In genomic region chr3:114274929-114275328, GRCh38 we compare ENCODE assay signal across 17 cellular contexts. TPM values are rescaled to one million over a fixed set of nuclear protein-coding genes. Genes with fewer than 3 reads are reported as not detected.
DNase-seq lines count a peak whose midpoint lies in the region; ATAC-seq and TF ChIP-seq lines count a peak whose summit lies in the region.
"Had no signal": no experiment of that assay in that cellular context is flagged by ENCODE, and none has a peak within 500 bp of the region (broad histone marks: within the 10 kb centered on the region; RNA-seq: fewer than 3 reads in every experiment).

No MANE protein-coding gene starts in this region.

- DNase-seq in activated CD4-positive, alpha-beta T cell treated with anti-CD3 and anti-CD28 coated beads for 36 hours = peak; percentile 20
- DNase-seq in activated CD4-positive, alpha-beta T cell treated with anti-CD3 and anti-CD28 coated beads for 1 hour = no peak
- DNase-seq in NB4 (ENCODE audit: low read depth) = peak; percentile 19
- peak; percentile 55 for DNase-seq in epithelial cell of esophagus (ENCODE audit: low read depth)
- DNase-seq in natural killer cell treated with Interleukin-12 subunit alpha and Interleukin-12 subunit beta and Interleukin-15 and Interleukin-18, amount 100 ng/mL, for 72 hours (ENCODE audit: low spot score) = no peak
- no peak for DNase-seq in retina
- no peak for DNase-seq in uterus
- DNase-seq: activated CD4-positive, alpha-beta T cell treated with anti-CD3 and anti-CD28 coated beads, Interleukin-2, amount 50 U/mL, for 4 hours; activated gamma-delta T cell treated with Interleukin-2 at 50 U/mL for 16 hours; esophagus squamous epithelium; NCI-H1436 treated with DMSO at 0.1 percent for 48 hours; NCI-H446; Peyer's patch; T-helper 1 cell; trophoblast cell had no signal

- no peaks in the 10 kb centered on the region for H3K4me1 ChIP-seq in uterus
- H3K4me1 ChIP-seq: esophagus squamous epithelium, Peyer's patch had no signal

- TF ChIP-seq POLR2A in NB4 (IDR thresholded peaks at IDR 0.05; ENCODE audit: extremely low read depth, insufficient read length) = no peak
- TF ChIP-seq POLR2A in uterus (IDR thresholded peaks at IDR 0.05) = no peak

- CTCF ChIA-PET in activated CD4-positive, alpha-beta T cell treated with anti-CD3 and anti-CD28 coated beads for 36 hours (lab: Charles Lee) = interaction anchor here (0.6 to 1.5 kb wide), 3 partner anchors 16 to 129 kb away, joined by 3 to 5 read pairs (median 3); no protein-coding TSS in a partner anchor

- POLR2A ChIA-PET in activated CD4-positive, alpha-beta T cell treated with anti-CD3 and anti-CD28 coated beads for 36 hours (lab: Charles Lee) = no interaction called here

- intact Hi-C loops in activated CD4-positive, alpha-beta T cell treated with anti-CD3 and anti-CD28 coated beads for 36 hours (cut with DNase I, micrococcal nuclease) = no loop called here
- intact Hi-C loops in uterus (cut with DNase I; ENCODE audit: low total_unique reads) = no loop called here

- no peak overlapping the region for H3K27ac ChIP-seq in uterus
- H3K27ac ChIP-seq: esophagus squamous epithelium, Peyer's patch had no signal

- H3K4me3 Mint-ChIP-seq in activated CD4-positive, alpha-beta T cell treated with anti-CD3 and anti-CD28 coated beads for 36 hours = no peak overlapping the region
- H3K4me3 Mint-ChIP-seq in natural killer cell treated with Interleukin-12 subunit alpha and Interleukin-12 subunit beta and Interleukin-15 and Interleukin-18, amount 100 ng/mL, for 72 hours = no peak overlapping the region

- no peaks in the 10 kb centered on the region for H3K9me3 ChIP-seq in uterus
- H3K9me3 ChIP-seq: esophagus squamous epithelium had no signal

- no peaks in the 10 kb centered on the region for H3K4me1 Mint-ChIP-seq in activated CD4-positive, alpha-beta T cell treated with anti-CD3 and anti-CD28 coated beads for 36 hours
- peaks cover 36 to 39% of the 10 kb centered on the region in 2 donors for H3K4me1 Mint-ChIP-seq in natural killer cell treated with Interleukin-12 subunit alpha and Interleukin-12 subunit beta and Interleukin-15 and Interleukin-18, amount 100 ng/mL, for 72 hours (ENCODE audit: low read depth in 2 of 2)

- TF ChIP-seq CTCF in NB4 (IDR thresholded peaks at IDR 0.05; ENCODE audit: low read depth, low read length) (no peak), epithelial cell of esophagus (IDR thresholded peaks at IDR 0.05; ENCODE audit: insufficient read depth, low read depth, low read length, missing control alignments) (no peak), uterus (IDR thresholded peaks at IDR 0.05) (no peak)

- no peaks in the 10 kb centered on the region for H3K27me3 Mint-ChIP-seq in activated CD4-positive, alpha-beta T cell treated with anti-CD3 and anti-CD28 coated beads for 36 hours
- no peaks in the 10 kb centered on the region for H3K27me3 Mint-ChIP-seq in natural killer cell treated with Interleukin-12 subunit alpha and Interleukin-12 subunit beta and Interleukin-15 and Interleukin-18, amount 100 ng/mL, for 72 hours

- peaks cover 11% of the 10 kb centered on the region for H3K9me3 Mint-ChIP-seq in activated CD4-positive, alpha-beta T cell treated with anti-CD3 and anti-CD28 coated beads for 36 hours (ENCODE audit: low read depth)
- peaks cover 10% of the 10 kb centered on the region for H3K9me3 Mint-ChIP-seq in natural killer cell treated with Interleukin-12 subunit alpha and Interleukin-12 subunit beta and Interleukin-15 and Interleukin-18, amount 100 ng/mL, for 72 hours

- no peaks in the 10 kb centered on the region for H3K36me3 Mint-ChIP-seq in activated CD4-positive, alpha-beta T cell treated with anti-CD3 and anti-CD28 coated beads for 36 hours (ENCODE audit: low read depth)
- H3K36me3 Mint-ChIP-seq in natural killer cell treated with Interleukin-12 subunit alpha and Interleukin-12 subunit beta and Interleukin-15 and Interleukin-18, amount 100 ng/mL, for 72 hours = peaks cover 19% of the 10 kb centered on the region

- peak; percentile 58 for ATAC-seq in activated CD4-positive, alpha-beta T cell treated with anti-CD3 and anti-CD28 coated beads for 36 hours
- ATAC-seq in natural killer cell treated with Interleukin-12 subunit alpha and Interleukin-12 subunit beta and Interleukin-15 and Interleukin-18, amount 100 ng/mL, for 72 hours = peak in 1 of 2 donors; percentile 58
- ATAC-seq in GM21723 (IDR thresholded peaks at IDR 0.05; ENCODE audit: unreplicated experiment) = no peak

- no peaks in the 10 kb centered on the region for H3K27me3 ChIP-seq in uterus
- H3K27me3 ChIP-seq: esophagus squamous epithelium, Peyer's patch had no signal

- no peak overlapping the region for H3K27ac Mint-ChIP-seq in activated CD4-positive, alpha-beta T cell treated with anti-CD3 and anti-CD28 coated beads for 36 hours
- peak overlapping the region; percentile 2 to 49 for H3K27ac Mint-ChIP-seq in natural killer cell treated with Interleukin-12 subunit alpha and Interleukin-12 subunit beta and Interleukin-15 and Interleukin-18, amount 100 ng/mL, for 72 hours

- H3K36me3 ChIP-seq in uterus = no peaks in the 10 kb centered on the region
- H3K36me3 ChIP-seq: esophagus squamous epithelium, Peyer's patch had no signal

- no peak overlapping the region for H3K4me3 ChIP-seq in NB4 (ENCODE audit: low read depth, low read length)
- no peak overlapping the region for H3K4me3 ChIP-seq in epithelial cell of esophagus (ENCODE audit: low read length)
- no peak overlapping the region for H3K4me3 ChIP-seq in uterus
- H3K4me3 ChIP-seq: esophagus squamous epithelium, Peyer's patch had no signal

RNA-seq across cellular contexts. Expression of gene TIGIT, which starts 18.9 kb away (rescaled TPM):
- total RNA-seq in activated CD4-positive, alpha-beta T cell treated with anti-CD3 and anti-CD28 coated beads for 36 hours = 10 to 100 TPM; 23.5 to 25.5 TPM
- 10 to 100 TPM; 13.7 to 15.7 TPM for total RNA-seq in natural killer cell treated with Interleukin-12 subunit alpha and Interleukin-12 subunit beta and Interleukin-15 and Interleukin-18, amount 100 ng/mL, for 72 hours
- total RNA-seq in uterus = under 1 TPM in 2 of 4 donors, not detected in 2; 0.12 to 0.28 TPM

RNA-seq across cellular contexts. Expression of gene ZNF80, which starts 37.6 kb away (rescaled TPM):
- under 1 TPM; 0.23 to 0.27 TPM for total RNA-seq in activated CD4-positive, alpha-beta T cell treated with anti-CD3 and anti-CD28 coated beads for 36 hours
- total RNA-seq in natural killer cell treated with Interleukin-12 subunit alpha and Interleukin-12 subunit beta and Interleukin-15 and Interleukin-18, amount 100 ng/mL, for 72 hours = under 1 TPM in 1 of 2 donors, not detected in 1; 0.40 TPM
- total RNA-seq in uterus = not detected
- total RNA-seq: Peyer's patch, posterior vena cava had no signal

Comparison
In these comparisons a context has a peak if more than half of its experiments do, and no peak if none do; other contexts are left out.
1. DNase-seq: peak in activated CD4-positive, alpha-beta T cell treated with anti-CD3 and anti-CD28 coated beads for 36 hours (single experiment), NB4 (single experiment) and epithelial cell of esophagus (single experiment); none in activated CD4-positive, alpha-beta T cell treated with anti-CD3 and anti-CD28 coated beads for 1 hour (single experiment), natural killer cell treated with Interleukin-12 subunit alpha and Interleukin-12 subunit beta and Interleukin-15 and Interleukin-18, amount 100 ng/mL, for 72 hours (single experiment), retina (single experiment) and uterus (0 of 2).
2. RNA of gene TIGIT, which starts 18.9 kb away (total RNA-seq): 23.5 to 25.5 TPM in activated CD4-positive, alpha-beta T cell treated with anti-CD3 and anti-CD28 coated beads for 36 hours and 13.7 to 15.7 TPM in natural killer cell treated with Interleukin-12 subunit alpha and Interleukin-12 subunit beta and Interleukin-15 and Interleukin-18, amount 100 ng/mL, for 72 hours; 0.12 to 0.28 TPM in uterus; every median in the first group is over 10 times any median in the second.